13 cellular contexts compared by ENCODE assay signal in the genomic region with DNA sequence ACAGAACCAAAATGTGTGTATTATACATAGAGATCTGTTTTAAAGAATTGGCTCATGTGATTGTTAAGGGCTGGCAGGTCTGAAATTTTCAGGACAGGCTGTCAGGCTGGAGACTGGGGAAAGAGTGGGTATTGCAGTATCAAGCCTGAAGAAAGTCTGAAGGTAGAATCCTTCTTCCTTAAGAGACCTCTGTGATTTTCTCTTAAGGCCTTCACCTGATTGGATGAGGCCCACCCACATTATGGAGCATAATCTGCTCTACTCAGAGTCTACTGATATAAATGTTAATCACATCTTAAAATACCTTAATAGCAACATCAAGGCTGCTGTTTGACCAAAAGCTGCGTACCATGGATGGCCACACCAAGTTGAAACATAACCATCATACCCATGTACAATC.
"Had no signal": no experiment of that assay in that cellular context is flagged by ENCODE, and none has a peak within 500 bp of the region (broad histone marks: within the 10 kb centered on the region; RNA-seq: fewer than 3 reads in every experiment).

No MANE protein-coding gene starts in this region.

- H3K27me3 ChIP-seq: esophagus muscularis mucosa, heart left ventricle had no signal

- DNase-seq: activated CD8-positive, alpha-beta T cell treated with anti-CD3 and anti-CD28 coated beads, Interleukin-2, amount 10 ng/mL, durations not matched to agents 7 days and 5 days; activated naive CD4-positive, alpha-beta T cell treated with anti-CD3 and anti-CD28 coated beads, Interleukin-2, amount 10 ng/mL, durations not matched to agents 7 days and 5 days; cerebellar nuclear complex; endodermal cell; heart left ventricle; kidney; left ventricle myocardium superior; midbrain; stimulated activated CD4-positive, alpha-beta T cell treated with anti-CD3 and anti-CD28 coated beads, Interleukin-4, amount 100 ng/mL, for 1 hour; stimulated activated CD8-positive, alpha-beta memory T cell treated with anti-CD3 and anti-CD28 coated beads, Interleukin-4, amount 100 ng/mL, for 48 hours; stimulated activated naive CD8-positive, alpha-beta T cell treated with anti-CD3 and anti-CD28 coated beads, Interleukin-15, Interleukin-2, amounts not matched to agents 100 U/mL and 50 U/mL, for 24 hours had no signal

- H3K79me2 ChIP-seq: parathyroid adenoma had no signal

- H3K4me3 ChIP-seq: esophagus muscularis mucosa, heart left ventricle had no signal

- H3K9ac ChIP-seq: parathyroid adenoma had no signal

- H2AFZ ChIP-seq: parathyroid adenoma had no signal

- H3K4me1 ChIP-seq: parathyroid adenoma had no signal

- ATAC-seq: activated CD8-positive, alpha-beta T cell treated with anti-CD3 and anti-CD28 coated beads, Interleukin-2, amount 10 ng/mL, durations not matched to agents 7 days and 5 days; heart left ventricle; left ventricle myocardium superior; stimulated activated naive CD8-positive, alpha-beta T cell treated with anti-CD3 and anti-CD28 coated beads, Interleukin-15, Interleukin-2, amounts not matched to agents 100 U/mL and 50 U/mL, for 24 hours had no signal

- H3K27ac ChIP-seq: esophagus muscularis mucosa, heart left ventricle, parathyroid adenoma had no signal

- H3K9me3 ChIP-seq: esophagus muscularis mucosa, heart left ventricle had no signal
